10 cellular contexts compared by ENCODE assay signal in the genomic region with DNA sequence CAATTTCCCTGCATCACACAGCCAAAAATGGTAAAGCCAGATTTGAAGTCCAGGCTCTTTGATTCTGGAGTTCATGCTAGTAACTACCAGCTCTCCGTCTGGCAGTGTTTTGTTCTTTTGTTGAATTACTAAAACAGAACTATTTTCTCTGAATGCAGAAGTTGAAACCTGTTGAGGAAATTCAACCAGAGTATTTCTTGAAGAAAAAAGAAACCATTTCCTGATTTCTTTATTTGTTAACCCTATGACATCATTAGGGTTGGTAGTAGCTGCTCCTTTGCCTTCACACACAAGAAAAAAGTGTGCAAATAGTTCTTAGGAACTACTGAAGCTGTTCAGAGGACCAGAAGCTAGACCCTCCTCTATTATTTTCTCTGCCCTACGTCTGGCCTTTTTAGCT. TPM values are rescaled to one million over a fixed set of nuclear protein-coding genes. Genes with fewer than 3 reads are reported as not detected.
DNase-seq lines count a peak whose midpoint lies in the region; ATAC-seq and TF ChIP-seq lines count a peak whose summit lies in the region.
"Had no signal": no experiment of that assay in that cellular context is flagged by ENCODE, and none has a peak within 500 bp of the region (broad histone marks: within the 10 kb centered on the region; RNA-seq: fewer than 3 reads in every experiment).

No MANE protein-coding gene starts in this region.

- peaks cover 82% of the 10 kb centered on the region for H3K4me1 Mint-ChIP-seq in activated T-helper 2 cell treated with anti-CD3 and anti-CD28 coated beads, Interferon-gamma antibody, Interleukin-2, Interleukin-4, amounts not matched to agents 10 μg/mL and 5 μg/mL and 100 μg/mL, durations not matched to agents 14 hours and 24 hours and 36 hours (ENCODE audit: low read depth)
- peaks cover 80 to 83% of the 10 kb centered on the region in 2 donors for H3K4me1 Mint-ChIP-seq in natural killer cell
- peaks cover 19% of the 10 kb centered on the region for H3K4me1 Mint-ChIP-seq in nephron progenitor cell

- peaks cover 24% of the 10 kb centered on the region for H3K4me1 ChIP-seq in ovary (ENCODE audit: insufficient read depth)

- intact Hi-C loops in activated T-helper 2 cell treated with anti-CD3 and anti-CD28 coated beads, Interferon-gamma antibody, Interleukin-2, Interleukin-4, amounts not matched to agents 10 μg/mL and 5 μg/mL and 100 μg/mL, durations not matched to agents 14 hours and 24 hours and 36 hours (cut with micrococcal nuclease), result loop anchor here (1.0 to 10.0 kb wide), 2 partner anchors 10 to 131 kb away; no protein-coding TSS in a partner anchor
- intact Hi-C loops in natural killer cell (cut with micrococcal nuclease) (no loop called here), ovary (cut with DNase I) (no loop called here)

- H3K36me3 ChIP-seq in ovary, result no peaks in the 10 kb centered on the region

- DNase-seq in GF-D8 (lab: John Stamatoyannopoulos, UW) (peak; percentile 10), natural killer cell (no peak), NCI-H2029 treated with DMSO at 0.1 percent for 48 hours (lab: John Stamatoyannopoulos, UW) (no peak), NCI-H82 (lab: John Stamatoyannopoulos, UW) (no peak), ovary (no peak), nephron progenitor cell (no peak)
- no peak for DNase-seq in activated T-helper 2 cell treated with anti-CD3 and anti-CD28 coated beads, Interferon-gamma antibody, Interleukin-2, Interleukin-4, amounts not matched to agents 10 μg/mL and 5 μg/mL and 100 μg/mL, durations not matched to agents 14 hours and 24 hours and 36 hours (ENCODE audit: low spot score)
- DNase-seq: DMS79 treated with DMSO at 0.1 percent for 48 hours, islet precursor cell had no signal

- no peak overlapping the region for H3K4me3 ChIP-seq in ovary

- peak overlapping the region; percentile 96 for H3K27ac Mint-ChIP-seq in activated T-helper 2 cell treated with anti-CD3 and anti-CD28 coated beads, Interferon-gamma antibody, Interleukin-2, Interleukin-4, amounts not matched to agents 10 μg/mL and 5 μg/mL and 100 μg/mL, durations not matched to agents 14 hours and 24 hours and 36 hours
- H3K27ac Mint-ChIP-seq in natural killer cell (peak overlapping the region; percentile 91 to 94), nephron progenitor cell (no peak overlapping the region)

- peaks cover 53% of the 10 kb centered on the region for H3K36me3 Mint-ChIP-seq in activated T-helper 2 cell treated with anti-CD3 and anti-CD28 coated beads, Interferon-gamma antibody, Interleukin-2, Interleukin-4, amounts not matched to agents 10 μg/mL and 5 μg/mL and 100 μg/mL, durations not matched to agents 14 hours and 24 hours and 36 hours (ENCODE audit: low read depth)
- H3K36me3 Mint-ChIP-seq in natural killer cell (no peaks in the 10 kb centered on the region), nephron progenitor cell (ENCODE audit: low read depth) (peaks cover 47% of the 10 kb centered on the region)

- H3K9me3 ChIP-seq in ovary, result no peaks in the 10 kb centered on the region

- no peaks in the 10 kb centered on the region for H3K27me3 ChIP-seq in ovary

- H3K9me3 Mint-ChIP-seq in activated T-helper 2 cell treated with anti-CD3 and anti-CD28 coated beads, Interferon-gamma antibody, Interleukin-2, Interleukin-4, amounts not matched to agents 10 μg/mL and 5 μg/mL and 100 μg/mL, durations not matched to agents 14 hours and 24 hours and 36 hours, result peaks cover 3% of the 10 kb centered on the region
- no peaks in the 10 kb centered on the region for H3K9me3 Mint-ChIP-seq in natural killer cell
- peaks cover 22% of the 10 kb centered on the region for H3K9me3 Mint-ChIP-seq in nephron progenitor cell

- ATAC-seq in HG03571 (IDR thresholded peaks at IDR 0.05; ENCODE audit: unreplicated experiment) (peak; percentile 53), natural killer cell (peak; percentile 14 to 33 (median 16))

- no peaks in the 10 kb centered on the region for H3K27me3 Mint-ChIP-seq in activated T-helper 2 cell treated with anti-CD3 and anti-CD28 coated beads, Interferon-gamma antibody, Interleukin-2, Interleukin-4, amounts not matched to agents 10 μg/mL and 5 μg/mL and 100 μg/mL, durations not matched to agents 14 hours and 24 hours and 36 hours (ENCODE audit: low read depth)
- no peaks in the 10 kb centered on the region for H3K27me3 Mint-ChIP-seq in natural killer cell (ENCODE audit: low read depth in 2 of 2)
- no peaks in the 10 kb centered on the region for H3K27me3 Mint-ChIP-seq in nephron progenitor cell (ENCODE audit: low read depth, poor library complexity)

- TF ChIP-seq POLR2A in ovary (IDR thresholded peaks at IDR 0.05), result no peak

- WGBS in ovary, 3 donors, result 75 to 79% (median 75%) methylated on average over 2 of the region's 2 CpGs

- H3K27ac ChIP-seq in ovary, result peak overlapping the region in 1 of 2 donors; percentile 24

- H3K4me3 Mint-ChIP-seq in activated T-helper 2 cell treated with anti-CD3 and anti-CD28 coated beads, Interferon-gamma antibody, Interleukin-2, Interleukin-4, amounts not matched to agents 10 μg/mL and 5 μg/mL and 100 μg/mL, durations not matched to agents 14 hours and 24 hours and 36 hours (ENCODE audit: low read depth), result peak overlapping the region; percentile 55
- H3K4me3 Mint-ChIP-seq in natural killer cell (peak overlapping the region; percentile 85), nephron progenitor cell (no peak overlapping the region)

- TF ChIP-seq CTCF in natural killer cell (IDR thresholded peaks at IDR 0.05), result no peak
- no peak for TF ChIP-seq CTCF in ovary (IDR thresholded peaks at IDR 0.05)
- TF ChIP-seq CTCF in nephron progenitor cell (IDR thresholded peaks at IDR 0.05), result no peak

- TF ChIP-seq EP300 in ovary (IDR thresholded peaks at IDR 0.05), result no peak

RNA-seq across cellular contexts. Expression of gene CRTC3, which starts 34.4 kb away (rescaled TPM):
- total RNA-seq in activated T-helper 2 cell treated with anti-CD3 and anti-CD28 coated beads, Interferon-gamma antibody, Interleukin-2, Interleukin-4, amounts not matched to agents 10 μg/mL and 5 μg/mL and 100 μg/mL, durations not matched to agents 14 hours and 24 hours and 36 hours, result 59.7 and 61.8 TPM in 2 replicates
- 100 to 1,000 TPM in 1 of 3 donors, 10 to 100 TPM in 2; 68.8 to 101 (median 92.4) TPM for total RNA-seq in natural killer cell
- 100 to 1,000 TPM in 1 of 7 donors, 10 to 100 TPM in 6; 36.9 to 106 (median 85.4) TPM for total RNA-seq in ovary
- polyA plus RNA-seq in ovary, result 10 to 100 TPM; 43.4 to 86.7 TPM
